In genomic region chr6:167907837-167908681, GRCh38 we compare ENCODE assay signal across 1 cellular context.
A peak's percentile ranks its signal among the peaks of the same experiment; 100 is the strongest.
TF ChIP-seq lines count a peak whose summit lies in the region.

No MANE protein-coding gene starts in this region.

TF ChIP-seq in K562, 482 proteins besides CTCF, POLR2A, EP300 and RAD21 (continued from another document):
- TF ChIP-seq KDM4B (IDR thresholded peaks at IDR 0.05; ENCODE audit: borderline replicate concordance in 2 of 2, low read depth in 1 of 2): 0 out of 4 replicates have a peak, but pooled peaks of 1 of the 2 experiments have one; percentile 74
- no peak for TF ChIP-seq HES1 (IDR thresholded peaks at IDR 0.05; ENCODE audit: low read depth)
- TF ChIP-seq TFAP4 (CRISPR knock-in tag; IDR thresholded peaks at IDR 0.05; ENCODE audit: borderline replicate concordance): no peak
- TF ChIP-seq MTF1 (CRISPR knock-in tag; IDR thresholded peaks at IDR 0.05; ENCODE audit: borderline replicate concordance): no peak
- no peak for TF ChIP-seq HMG20B (CRISPR knock-in tag; IDR thresholded peaks at IDR 0.05)
- 0 out of 2 replicates have a peak, but pooled peaks have one; percentile 39 for TF ChIP-seq ARID3A (IDR thresholded peaks at IDR 0.05; ENCODE audit: borderline replicate concordance, low read depth, low read length)
- no peak for TF ChIP-seq E2F3 (CRISPR knock-in tag; IDR thresholded peaks at IDR 0.05)
- TF ChIP-seq ZNF717 (CRISPR knock-in tag; IDR thresholded peaks at IDR 0.05): no peak
- no peak for TF ChIP-seq E4F1 (CRISPR knock-in tag; IDR thresholded peaks at IDR 0.05; ENCODE audit: borderline replicate concordance)
- TF ChIP-seq NR2C1 (IDR thresholded peaks at IDR 0.05): no peak
- TF ChIP-seq NR2C1 (tag; IDR thresholded peaks at IDR 0.05): no peak
TF ChIP-seq in K562: peak in this region for 2.
